Comparison of ENCODE assay signal across 15 cellular contexts in the genomic region with DNA sequence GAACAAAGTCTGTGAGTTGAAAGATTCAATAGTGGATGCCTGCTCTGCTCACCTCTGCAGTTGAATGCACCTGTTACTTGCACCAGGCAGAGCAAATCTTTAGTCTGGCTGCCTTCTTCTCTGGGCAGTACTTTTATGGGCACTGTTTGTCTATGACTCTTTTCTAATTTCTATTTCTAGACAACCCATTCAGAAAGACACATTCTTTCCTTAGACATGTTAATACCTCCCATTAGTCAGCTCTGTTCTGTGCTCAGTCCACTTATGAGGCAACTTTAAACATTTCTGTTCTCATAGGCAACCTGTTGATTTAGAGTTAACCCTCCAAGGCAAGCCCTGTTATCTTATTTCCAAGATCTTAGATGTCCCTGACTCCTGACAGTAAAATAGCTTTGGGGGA.
DNase-seq lines count a peak whose midpoint lies in the region; ATAC-seq, FAIRE-seq and TF ChIP-seq lines count a peak whose summit lies in the region.
"Had no signal": no experiment of that assay in that cellular context is flagged by ENCODE, and none has a peak within 500 bp of the region (broad histone marks: within the 10 kb centered on the region; RNA-seq: fewer than 3 reads in every experiment).

No MANE protein-coding gene starts in this region.

- peak; percentile 46 to 87 (median 70) for TF ChIP-seq EP300 in sigmoid colon (IDR thresholded peaks at IDR 0.05)

- H3K9me3 Mint-ChIP-seq in astrocyte (ENCODE audit: unreplicated experiment): no peaks in the 10 kb centered on the region
- H3K9me3 Mint-ChIP-seq: activated CD4-positive, alpha-beta memory T cell treated with anti-CD3 and anti-CD28 coated beads for 36 hours; activated T-helper 1 cell treated with anti-CD3 and anti-CD28 coated beads, Interleukin-12 subunit alpha, Interleukin-12 subunit beta, Interleukin-2, Interleukin-4 antibody, amounts not matched to agents 30 ng/mL and 10 ng/mL and 1 ng/mL, durations not matched to agents 14 hours and 24 hours and 36 hours had no signal

- H3K79me2 ChIP-seq in astrocyte (ENCODE audit: insufficient read depth, low read length): no peaks in the 10 kb centered on the region

- POLR2A ChIA-PET in BJ (lab: Charles Lee): interaction anchor here (0.6 to 1.0 kb wide), 2 partner anchors 19 to 104 kb away, joined by 3 read pairs; no protein-coding TSS in a partner anchor

- no peaks in the 10 kb centered on the region for H3K27me3 Mint-ChIP-seq in astrocyte (ENCODE audit: low read depth, unreplicated experiment)
- H3K27me3 Mint-ChIP-seq: activated CD4-positive, alpha-beta memory T cell treated with anti-CD3 and anti-CD28 coated beads for 36 hours had no signal

- H3K27me3 ChIP-seq in BJ (ENCODE audit: control insufficient read depth, insufficient read depth, low read length): no peaks in the 10 kb centered on the region
- no peaks in the 10 kb centered on the region for H3K27me3 ChIP-seq in astrocyte (ENCODE audit: insufficient read depth, low read length)
- H3K27me3 ChIP-seq in sigmoid colon: no peaks in the 10 kb centered on the region

- H2AFZ ChIP-seq in astrocyte (ENCODE audit: low read depth, low read length): no peak overlapping the region

- H3K4me1 ChIP-seq in astrocyte (ENCODE audit: insufficient read depth, low read length) (no peaks in the 10 kb centered on the region), sigmoid colon (peaks cover 0 to 89% (median 73%) of the 10 kb centered on the region in 4 donors)

- intact Hi-C loops in left cardiac atrium (cut with DNase I): no loop called here
- intact Hi-C loops in sigmoid colon (cut with DNase I): no loop called here

- no peak overlapping the region for H3K9ac ChIP-seq in astrocyte (ENCODE audit: low read length)

- peak; percentile 45 for DNase-seq in BJ (ENCODE audit: low read depth)
- peak; percentile 25 for DNase-seq in astrocyte (ENCODE audit: low read depth)
- no peak for DNase-seq in left cardiac atrium
- no peak for DNase-seq in sigmoid colon
- DNase-seq in NCI-H1092 (lab: John Stamatoyannopoulos, UW): no peak
- no peak for DNase-seq in NCI-H2196 (lab: John Stamatoyannopoulos, UW; ENCODE audit: unreplicated experiment)
- DNase-seq in NCI-H446 (lab: John Stamatoyannopoulos, UW): no peak
- DNase-seq: activated CD4-positive, alpha-beta memory T cell treated with anti-CD3 and anti-CD28 coated beads for 36 hours; islet precursor cell; KBM-7; NCI-H1417; NCI-H226 had no signal

- no peaks in the 10 kb centered on the region for H3K36me3 ChIP-seq in BJ (ENCODE audit: control insufficient read depth, insufficient read depth, low read length)
- H3K36me3 ChIP-seq in astrocyte (ENCODE audit: insufficient read depth, low read length): no peaks in the 10 kb centered on the region
- H3K36me3 ChIP-seq in sigmoid colon: no peaks in the 10 kb centered on the region

- peak; percentile 52 for FAIRE-seq in astrocyte (lab: Jason Lieb, UNC)
- FAIRE-seq: TTC549 had no signal

- CTCF ChIA-PET in BJ (lab: Yijun Ruan, JAX): interaction anchor here (1.0 kb wide), 1 partner anchor 43 kb away, joined by 3 read pairs; no protein-coding TSS in a partner anchor

- H3K27ac ChIP-seq in astrocyte (ENCODE audit: low read depth, low read length) (no peak overlapping the region), sigmoid colon (peak overlapping the region; percentile 84 to 90 (median 87))

- H3K36me3 Mint-ChIP-seq in astrocyte (ENCODE audit: low read depth, unreplicated experiment): peaks cover 2% of the 10 kb centered on the region
- H3K36me3 Mint-ChIP-seq: activated CD4-positive, alpha-beta memory T cell treated with anti-CD3 and anti-CD28 coated beads for 36 hours had no signal

- no peak overlapping the region for H3K4me3 ChIP-seq in BJ (ENCODE audit: low read depth, low read length)
- no peak overlapping the region for H3K4me3 ChIP-seq in astrocyte (ENCODE audit: insufficient read depth, low read depth, low read length)
- peak overlapping the region in 2 of 4 donors; percentile 1 to 5 for H3K4me3 ChIP-seq in sigmoid colon

- H3K4me2 ChIP-seq in astrocyte (ENCODE audit: low read length): no peak overlapping the region

- H3K9me3 ChIP-seq in astrocyte (ENCODE audit: insufficient read depth, low read depth, low read length) (no peaks in the 10 kb centered on the region), sigmoid colon (no peaks in the 10 kb centered on the region)

- no peaks in the 10 kb centered on the region for H4K20me1 ChIP-seq in astrocyte (ENCODE audit: insufficient read depth, low read length)

- no peak overlapping the region for H3K27ac Mint-ChIP-seq in astrocyte (ENCODE audit: unreplicated experiment)
- H3K27ac Mint-ChIP-seq: activated CD4-positive, alpha-beta memory T cell treated with anti-CD3 and anti-CD28 coated beads for 36 hours; activated T-helper 1 cell treated with anti-CD3 and anti-CD28 coated beads, Interleukin-12 subunit alpha, Interleukin-12 subunit beta, Interleukin-2, Interleukin-4 antibody, amounts not matched to agents 30 ng/mL and 10 ng/mL and 1 ng/mL, durations not matched to agents 14 hours and 24 hours and 36 hours had no signal

- no peak for TF ChIP-seq CTCF in BJ (IDR thresholded peaks at IDR 0.05; ENCODE audit: insufficient read depth, low read depth, low read length)
- TF ChIP-seq CTCF in astrocyte (IDR thresholded peaks at IDR 0.05; ENCODE audit: insufficient read depth, low read depth, low read length): no peak
- TF ChIP-seq CTCF in sigmoid colon (IDR thresholded peaks at IDR 0.05): no peak

- H3K4me3 Mint-ChIP-seq in astrocyte (ENCODE audit: unreplicated experiment): no peak overlapping the region
- H3K4me3 Mint-ChIP-seq: activated CD4-positive, alpha-beta memory T cell treated with anti-CD3 and anti-CD28 coated beads for 36 hours; activated T-helper 1 cell treated with anti-CD3 and anti-CD28 coated beads, Interleukin-12 subunit alpha, Interleukin-12 subunit beta, Interleukin-2, Interleukin-4 antibody, amounts not matched to agents 30 ng/mL and 10 ng/mL and 1 ng/mL, durations not matched to agents 14 hours and 24 hours and 36 hours had no signal

- H3K4me1 Mint-ChIP-seq in astrocyte (ENCODE audit: low read depth, unreplicated experiment): peaks cover 10% of the 10 kb centered on the region

- TF ChIP-seq POLR2A in sigmoid colon (IDR thresholded peaks at IDR 0.05): no peak

- ATAC-seq in left cardiac atrium (peak; percentile 70 to 75), HG02588 (IDR thresholded peaks at IDR 0.05; ENCODE audit: unreplicated experiment) (no peak)

Comparison
In these comparisons a context has a peak if more than half of its experiments do, and no peak if none do; other contexts are left out.
1. DNase-seq: peak in BJ (single experiment) and astrocyte (single experiment); none in left cardiac atrium (single experiment), sigmoid colon (single experiment), NCI-H1092 (single experiment), NCI-H2196 (single experiment) and NCI-H446 (0 of 2).